ENCODE assay signal across 8 cellular contexts in genomic region chr7:17408245-17408903, GRCh38.
A peak's percentile ranks its signal among the peaks of the same experiment; 100 is the strongest.
DNase-seq lines count a peak whose midpoint lies in the region; ATAC-seq, FAIRE-seq and TF ChIP-seq lines count a peak whose summit lies in the region.

No MANE protein-coding gene starts in this region.

- H3K9me3 ChIP-seq in fibroblast of lung (ENCODE audit: control insufficient read depth, insufficient read depth, low read depth, low read length), result no peaks in the 10 kb centered on the region

- peak; percentile 21 for FAIRE-seq in GM12892 (lab: Jason Lieb, UNC)

- TF ChIP-seq POLR2A in GM12892 (IDR thresholded peaks at IDR 0.05; ENCODE audit: low read depth, low read length), result no peak

- H3K4me1 ChIP-seq in fibroblast of lung (ENCODE audit: control insufficient read depth, extremely low read depth, insufficient read depth, low read length), result peaks cover 8% of the 10 kb centered on the region

- no peak for ATAC-seq in GM19324 (IDR thresholded peaks at IDR 0.05; ENCODE audit: low FRiP score, unreplicated experiment)

- H2AFZ ChIP-seq in fibroblast of lung (ENCODE audit: low read length), result no peak overlapping the region

- intact Hi-C loops in dorsolateral prefrontal cortex (cut with DNase I), result no loop called here

- H3K4me3 ChIP-seq in fibroblast of lung (replicated peaks in 1 of 4; ENCODE audit: control extremely low read depth in 1 of 4, insufficient read depth in 1 of 4, low read depth in 3 of 4, low read length in 4 of 4) (no peak overlapping the region), dorsolateral prefrontal cortex (no peak overlapping the region)

- H3K4me2 ChIP-seq in fibroblast of lung (ENCODE audit: extremely low read depth, insufficient read depth, low read length), result no peak overlapping the region

- DNase-seq in GM12892 (ENCODE audit: insufficient read length), result no peak
- DNase-seq in SHP77 (lab: John Stamatoyannopoulos, UW), result peak; percentile 28 to 75
- peak; percentile 94 to 98 for DNase-seq in fibroblast of lung (ENCODE audit: low read depth in 2 of 2)
- DNase-seq in renal cortical epithelial cell (ENCODE audit: low read depth), result peak; percentile 99
- no peak for DNase-seq in NCI-H146 treated with DMSO at 0.1 percent for 48 hours (lab: John Stamatoyannopoulos, UW; ENCODE audit: unreplicated experiment)
- no peak for DNase-seq in dorsolateral prefrontal cortex
- DNase-seq in activated gamma-delta T cell treated with Interleukin-2 at 50 U/mL for 16 hours, result no peak

- no peak for TF ChIP-seq CTCF in fibroblast of lung (conservative IDR thresholded peaks at IDR 0.05 in 1 of 2, IDR thresholded peaks at IDR 0.05 in 1 of 2; ENCODE audit: low read depth in 1 of 2, low read length in 2 of 2)
- TF ChIP-seq CTCF in dorsolateral prefrontal cortex (IDR thresholded peaks at IDR 0.05 in 54 of 56, conservative IDR thresholded peaks at IDR 0.05 in 2 of 56; ENCODE audit: low read depth in 1 of 56, partially characterized antibody in 56 of 56), result no peak

- H3K79me2 ChIP-seq in fibroblast of lung (ENCODE audit: control insufficient read depth, insufficient read depth, low read length), result no peaks in the 10 kb centered on the region

- H3K27me3 ChIP-seq in fibroblast of lung (ENCODE audit: control insufficient read depth, insufficient read depth, low read length) (no peaks in the 10 kb centered on the region), dorsolateral prefrontal cortex (no peaks in the 10 kb centered on the region)

- no peaks in the 10 kb centered on the region for H3K36me3 ChIP-seq in fibroblast of lung (ENCODE audit: control insufficient read depth, insufficient read depth, low read length)

- no peak overlapping the region for H3K9ac ChIP-seq in fibroblast of lung (ENCODE audit: insufficient read depth, low read length)

- H3K27ac ChIP-seq in fibroblast of lung (ENCODE audit: insufficient read depth, low read length) (peak overlapping the region; percentile 15), dorsolateral prefrontal cortex (no peak overlapping the region)

- H4K20me1 ChIP-seq in fibroblast of lung (ENCODE audit: control insufficient read depth, extremely low read depth, insufficient read depth, low read length), result no peaks in the 10 kb centered on the region

Comparison
In these comparisons a context has a peak if more than half of its experiments do, and no peak if none do; other contexts are left out.
1. DNase-seq: peak in SHP77 (2 of 2), fibroblast of lung (2 of 2) and renal cortical epithelial cell (single experiment); none in GM12892 (single experiment), NCI-H146 treated with DMSO at 0.1 percent for 48 hours (single experiment), dorsolateral prefrontal cortex (0 of 10) and activated gamma-delta T cell treated with Interleukin-2 at 50 U/mL for 16 hours (single experiment).